24 cellular contexts compared by ENCODE assay signal in genomic region chr2:81984969-81985637, GRCh38.
DNase-seq lines count a peak whose midpoint lies in the region; ATAC-seq and TF ChIP-seq lines count a peak whose summit lies in the region.
"Had no signal": no experiment of that assay in that cellular context is flagged by ENCODE, and none has a peak within 500 bp of the region (broad histone marks: within the 10 kb centered on the region; RNA-seq: fewer than 3 reads in every experiment).

No MANE protein-coding gene starts in this region.

- ATAC-seq in GM23338: peak; percentile 31; the same call in 2 of the 3 replicates
- ATAC-seq in stimulated activated memory B cell treated with anti-CD40 and anti-IgM and Interleukin-4, amounts not matched to agents 10 μg/mL and 1 μg/mL and 100 μg/mL, for 72 hours: peak; percentile 41
- no peak for ATAC-seq in activated CD4-positive, alpha-beta T cell treated with anti-CD3 and anti-CD28 coated beads for 36 hours
- ATAC-seq: HepG2, Panc1 had no signal

- H3K36me3 Mint-ChIP-seq in GM23338 (ENCODE audit: low read depth) (peaks cover 6% of the 10 kb centered on the region; the same call in 2 of the 3 replicates), chondrocyte (ENCODE audit: low read depth) (no peaks in the 10 kb centered on the region), neural crest cell (ENCODE audit: low read depth) (no peaks in the 10 kb centered on the region)
- no peaks in the 10 kb centered on the region for H3K36me3 Mint-ChIP-seq in stimulated activated memory B cell treated with anti-CD40 and anti-IgM and Interleukin-4, amounts not matched to agents 10 μg/mL and 1 μg/mL and 100 μg/mL, for 72 hours
- H3K36me3 Mint-ChIP-seq in activated CD4-positive, alpha-beta T cell treated with anti-CD3 and anti-CD28 coated beads for 36 hours (ENCODE audit: low read depth): no peaks in the 10 kb centered on the region
- H3K36me3 Mint-ChIP-seq: CD4-positive, CD25-positive, alpha-beta regulatory T cell had no signal

- H3K14ac ChIP-seq in neuronal stem cell (ENCODE audit: low read length): no peak overlapping the region

- H3K4me2 ChIP-seq in GM23338: no peak overlapping the region
- no peak overlapping the region for H3K4me2 ChIP-seq in neuronal stem cell (ENCODE audit: insufficient read depth, low read length, poor library complexity, severe bottlenecking)
- H3K4me2 ChIP-seq: BLaER1 had no signal

- no peaks in the 10 kb centered on the region for H3K79me2 ChIP-seq in GM23338 (replicated peaks; ENCODE audit: insufficient read depth)

- H3K18ac ChIP-seq in neuronal stem cell (ENCODE audit: low read length): no peak overlapping the region

- H2BK12ac ChIP-seq in neuronal stem cell (ENCODE audit: low read length): no peak overlapping the region

- H4K91ac ChIP-seq in neuronal stem cell (ENCODE audit: low read depth, low read length, poor library complexity): no peak overlapping the region

- H3K9me3 ChIP-seq in neuronal stem cell (replicated peaks in 1 of 2; ENCODE audit: control insufficient read depth in 2 of 2, insufficient read depth in 1 of 2, low read depth in 1 of 2, low read length in 2 of 2): no peaks in the 10 kb centered on the region

- H2BK15ac ChIP-seq in neuronal stem cell (ENCODE audit: low read length): no peak overlapping the region

- POLR2A ChIA-PET in activated CD4-positive, alpha-beta T cell treated with anti-CD3 and anti-CD28 coated beads for 36 hours (lab: Charles Lee): interaction anchor here (0.6 kb wide), 1 partner anchor 472 kb away, joined by 3 read pairs; no protein-coding TSS in a partner anchor

- H3K4me3 Mint-ChIP-seq in GM23338: no peak overlapping the region
- no peak overlapping the region for H3K4me3 Mint-ChIP-seq in chondrocyte (ENCODE audit: unreplicated experiment)
- H3K4me3 Mint-ChIP-seq in neural crest cell: no peak overlapping the region
- no peak overlapping the region for H3K4me3 Mint-ChIP-seq in stimulated activated memory B cell treated with anti-CD40 and anti-IgM and Interleukin-4, amounts not matched to agents 10 μg/mL and 1 μg/mL and 100 μg/mL, for 72 hours
- H3K4me3 Mint-ChIP-seq in activated CD4-positive, alpha-beta T cell treated with anti-CD3 and anti-CD28 coated beads for 36 hours: no peak overlapping the region
- H3K4me3 Mint-ChIP-seq: CD4-positive, CD25-positive, alpha-beta regulatory T cell had no signal

- CTCF ChIA-PET in activated CD4-positive, alpha-beta T cell treated with anti-CD3 and anti-CD28 coated beads for 36 hours (lab: Charles Lee): no interaction called here

- H3F3A ChIP-seq in GM23338 (replicated peaks; ENCODE audit: low read depth): no peaks in the 10 kb centered on the region

- no peaks in the 10 kb centered on the region for H3K27me3 Mint-ChIP-seq in GM23338 (ENCODE audit: insufficient read depth, low read depth, poor library complexity)
- no peaks in the 10 kb centered on the region for H3K27me3 Mint-ChIP-seq in chondrocyte (ENCODE audit: low read depth)
- no peaks in the 10 kb centered on the region for H3K27me3 Mint-ChIP-seq in neural crest cell (ENCODE audit: low read depth)
- H3K27me3 Mint-ChIP-seq in stimulated activated memory B cell treated with anti-CD40 and anti-IgM and Interleukin-4, amounts not matched to agents 10 μg/mL and 1 μg/mL and 100 μg/mL, for 72 hours: no peaks in the 10 kb centered on the region
- no peaks in the 10 kb centered on the region for H3K27me3 Mint-ChIP-seq in activated CD4-positive, alpha-beta T cell treated with anti-CD3 and anti-CD28 coated beads for 36 hours
- H3K27me3 Mint-ChIP-seq: CD4-positive, CD25-positive, alpha-beta regulatory T cell had no signal

- H3K4me3 ChIP-seq in GM23338: no peak overlapping the region
- H3K4me3 ChIP-seq in neuronal stem cell (ENCODE audit: low read length in 2 of 2): no peak overlapping the region
- H3K4me3 ChIP-seq: BLaER1 had no signal

- no CpG with 5 or more reads among the region's 33 CpGs for WGBS in neuronal stem cell (ENCODE audit: extremely low coverage in 2 of 2, insufficient read length in 2 of 2, insufficient replicate concordance in 1 of 2), 2 donors

- H3K4me1 ChIP-seq in GM23338 (ENCODE audit: insufficient read depth): no peaks in the 10 kb centered on the region
- no peaks in the 10 kb centered on the region for H3K4me1 ChIP-seq in neuronal stem cell (ENCODE audit: control insufficient read depth in 2 of 2, insufficient read depth in 1 of 2, low read depth in 1 of 2, low read length in 2 of 2)
- H3K4me1 ChIP-seq: BLaER1 had no signal

- no peaks in the 10 kb centered on the region for H3K9me2 ChIP-seq in GM23338 (ENCODE audit: insufficient read depth)

- H3K4ac ChIP-seq in neuronal stem cell (ENCODE audit: low read length): no peak overlapping the region

- no peak overlapping the region for H2AFZ ChIP-seq in GM23338
- no peak overlapping the region for H2AFZ ChIP-seq in neuronal stem cell (ENCODE audit: low read length)

- H4K8ac ChIP-seq in neuronal stem cell (ENCODE audit: low read depth, low read length): no peak overlapping the region

- TF ChIP-seq CTCF in GM23338 (conservative IDR thresholded peaks at IDR 0.05; ENCODE audit: low read depth in 2 of 2) (no peak), chondrocyte (IDR thresholded peaks at IDR 0.05) (no peak), neural crest cell (conservative IDR thresholded peaks at IDR 0.05) (no peak)

- no peaks in the 10 kb centered on the region for H3K36me3 ChIP-seq in GM23338 (ENCODE audit: insufficient read depth)
- H3K36me3 ChIP-seq in neuronal stem cell (replicated peaks in 1 of 2; ENCODE audit: control insufficient read depth in 2 of 2, insufficient read depth in 2 of 2, low read length in 2 of 2): no peaks in the 10 kb centered on the region
- H3K36me3 ChIP-seq: BLaER1 had no signal

- intact Hi-C loops in activated CD4-positive, alpha-beta T cell treated with anti-CD3 and anti-CD28 coated beads for 36 hours (cut with DNase I, micrococcal nuclease): no loop called here

- H3K9me3 Mint-ChIP-seq in GM23338: peaks cover 6% of the 10 kb centered on the region; the same call in 2 of the 3 replicates
- H3K9me3 Mint-ChIP-seq in chondrocyte (ENCODE audit: low read depth): peaks cover 5% of the 10 kb centered on the region
- peaks cover 6% of the 10 kb centered on the region for H3K9me3 Mint-ChIP-seq in neural crest cell
- peaks cover 3% of the 10 kb centered on the region for H3K9me3 Mint-ChIP-seq in stimulated activated memory B cell treated with anti-CD40 and anti-IgM and Interleukin-4, amounts not matched to agents 10 μg/mL and 1 μg/mL and 100 μg/mL, for 72 hours
- peaks cover 10% of the 10 kb centered on the region for H3K9me3 Mint-ChIP-seq in activated CD4-positive, alpha-beta T cell treated with anti-CD3 and anti-CD28 coated beads for 36 hours (ENCODE audit: low read depth)

- DNase-seq in GM23338 (ENCODE audit: low spot score): no peak
- DNase-seq in chondrocyte (ENCODE audit: low spot score): peak; percentile 90
- no peak for DNase-seq in neural crest cell (ENCODE audit: low read depth, low spot score)
- DNase-seq in middle frontal gyrus (ENCODE audit: extremely low spot score, low spot score): no peak
- no peak for DNase-seq in neuronal stem cell (ENCODE audit: low spot score)
- no peak for DNase-seq in activated CD4-positive, alpha-beta T cell treated with anti-CD3 and anti-CD28 coated beads for 36 hours
- DNase-seq: CD4-positive, CD25-positive, alpha-beta regulatory T cell; DMS153; H7; Karpas-422; NCI-H1092 treated with DMSO at 0.1 percent for 48 hours; NCI-H1436; NCI-H187; NCI-H2081 treated with DMSO at 0.1 percent for 48 hours; NCI-H2171; NCI-H226; NCI-H510A; NCI-H69; SIG-M5 had no signal

- H3K9ac ChIP-seq in neuronal stem cell (ENCODE audit: low read depth, low read length, poor library complexity): no peak overlapping the region
- H3K9ac ChIP-seq: BLaER1 had no signal

- no peaks in the 10 kb centered on the region for H3K4me1 Mint-ChIP-seq in GM23338
- no peaks in the 10 kb centered on the region for H3K4me1 Mint-ChIP-seq in chondrocyte (ENCODE audit: low read depth)
- H3K4me1 Mint-ChIP-seq in neural crest cell: no peaks in the 10 kb centered on the region
- no peaks in the 10 kb centered on the region for H3K4me1 Mint-ChIP-seq in stimulated activated memory B cell treated with anti-CD40 and anti-IgM and Interleukin-4, amounts not matched to agents 10 μg/mL and 1 μg/mL and 100 μg/mL, for 72 hours
- no peaks in the 10 kb centered on the region for H3K4me1 Mint-ChIP-seq in activated CD4-positive, alpha-beta T cell treated with anti-CD3 and anti-CD28 coated beads for 36 hours
- H3K4me1 Mint-ChIP-seq: CD4-positive, CD25-positive, alpha-beta regulatory T cell had no signal

- no peak overlapping the region for H3K23ac ChIP-seq in neuronal stem cell (ENCODE audit: low read depth, low read length, poor library complexity)

- no peak overlapping the region for H2AK5ac ChIP-seq in neuronal stem cell (ENCODE audit: low read depth, low read length)

- H3K27ac Mint-ChIP-seq in GM23338: no peak overlapping the region
- no peak overlapping the region for H3K27ac Mint-ChIP-seq in chondrocyte (ENCODE audit: unreplicated experiment)
- H3K27ac Mint-ChIP-seq in neural crest cell (ENCODE audit: unreplicated experiment): peak overlapping the region; percentile 19
- H3K27ac Mint-ChIP-seq in stimulated activated memory B cell treated with anti-CD40 and anti-IgM and Interleukin-4, amounts not matched to agents 10 μg/mL and 1 μg/mL and 100 μg/mL, for 72 hours: no peak overlapping the region
- H3K27ac Mint-ChIP-seq in activated CD4-positive, alpha-beta T cell treated with anti-CD3 and anti-CD28 coated beads for 36 hours: no peak overlapping the region
- H3K27ac Mint-ChIP-seq: CD4-positive, CD25-positive, alpha-beta regulatory T cell had no signal

- H4K20me1 ChIP-seq in GM23338 (replicated peaks; ENCODE audit: insufficient read depth): no peaks in the 10 kb centered on the region
- H4K20me1 ChIP-seq: BLaER1 had no signal

- H2BK5ac ChIP-seq in neuronal stem cell (ENCODE audit: low read length): no peak overlapping the region

- no peak overlapping the region for H2BK120ac ChIP-seq in neuronal stem cell (ENCODE audit: low read depth, low read length)

- H3K27me3 ChIP-seq in GM23338 (ENCODE audit: insufficient read depth): no peaks in the 10 kb centered on the region
- no peaks in the 10 kb centered on the region for H3K27me3 ChIP-seq in neuronal stem cell (ENCODE audit: control insufficient read depth in 3 of 3, insufficient read depth in 3 of 3, low read depth in 1 of 3, low read length in 3 of 3)
- H3K27me3 ChIP-seq: BLaER1 had no signal

- H3K27ac ChIP-seq in GM23338 (ENCODE audit: low read depth) (no peak overlapping the region), neuronal stem cell (replicated peaks; ENCODE audit: low read length) (no peak overlapping the region)
- H3K27ac ChIP-seq: BLaER1, RWPE1 had no signal

- no peaks in the 10 kb centered on the region for H3K79me1 ChIP-seq in neuronal stem cell (ENCODE audit: low read depth, low read length)

TF ChIP-seq in GM23338, 12 proteins besides CTCF, POLR2A, EP300 and RAD21 (continues in another document):
- TF ChIP-seq EZH2 (IDR thresholded peaks at IDR 0.05; ENCODE audit: low read depth, unreplicated experiment) (no peak), CREB1 (CRISPR knock-in tag; IDR thresholded peaks at IDR 0.05; ENCODE audit: low read depth) (no peak), JUNB (IDR thresholded peaks at IDR 0.05; ENCODE audit: unreplicated experiment) (no peak)
